In the genomic region with DNA sequence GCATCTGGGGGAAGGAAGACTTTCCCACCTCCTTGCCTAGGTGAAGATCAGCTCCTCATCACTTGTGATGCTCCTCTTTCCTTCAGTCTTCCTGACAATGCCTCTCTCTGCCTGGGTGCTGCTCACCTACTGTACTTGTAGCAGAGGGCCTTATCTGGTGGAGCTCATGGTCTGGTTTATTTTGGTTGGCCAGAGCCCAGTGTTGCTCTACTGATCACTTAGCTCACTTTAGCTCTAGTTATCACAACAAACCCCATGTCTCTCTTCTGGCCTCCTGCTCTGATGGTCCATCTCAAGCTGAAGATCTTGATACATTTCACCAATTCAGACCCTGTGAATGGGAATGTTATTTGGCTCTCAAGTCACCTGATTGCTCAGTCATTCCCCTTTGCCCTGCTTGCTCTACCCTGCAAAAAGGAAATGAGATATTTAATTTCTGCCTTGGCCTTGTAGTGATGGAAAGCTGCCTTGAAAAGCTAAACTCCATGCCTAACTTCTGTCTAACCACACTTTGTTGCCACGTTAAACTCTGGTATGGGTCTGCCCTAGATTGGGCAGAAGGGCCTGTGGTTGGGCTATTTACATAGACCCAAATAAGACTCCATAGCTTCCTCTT, we compare ENCODE assay signal across 16 cellular contexts. TPM values are rescaled to one million over a fixed set of nuclear protein-coding genes. Genes with fewer than 3 reads are reported as not detected.
DNase-seq lines count a peak whose midpoint lies in the region; ATAC-seq and TF ChIP-seq lines count a peak whose summit lies in the region.
"Had no signal": no experiment of that assay in that cellular context is flagged by ENCODE, and none has a peak within 500 bp of the region (broad histone marks: within the 10 kb centered on the region; RNA-seq: fewer than 3 reads in every experiment).

No MANE protein-coding gene starts in this region.

- H3K27ac ChIP-seq in Peyer's patch (peak overlapping the region; percentile 38 to 77 (median 54)), esophagus muscularis mucosa (replicated peaks in 1 of 4) (peak overlapping the region; percentile 78 to 85 (median 80)), mucosa of rectum (ENCODE audit: low read depth in 2 of 2, low read length in 2 of 2) (peak overlapping the region; percentile 46 to 71), thoracic aorta (peak overlapping the region; percentile 90 to 91)
- H3K27ac ChIP-seq: epithelial cell of prostate had no signal

- no peaks in the 10 kb centered on the region for H3K27me3 ChIP-seq in Peyer's patch
- H3K27me3 ChIP-seq in esophagus muscularis mucosa = no peaks in the 10 kb centered on the region
- no peaks in the 10 kb centered on the region for H3K27me3 ChIP-seq in mucosa of rectum (ENCODE audit: control insufficient read depth in 2 of 2, insufficient read depth in 2 of 2, low read length in 2 of 2)
- H3K27me3 ChIP-seq in thoracic aorta (replicated peaks; ENCODE audit: insufficient read depth) = no peaks in the 10 kb centered on the region

- WGBS in esophagus muscularis mucosa = 71% methylated on average over 1 of the region's 1 CpG

- TF ChIP-seq EP300 in esophagus muscularis mucosa (IDR thresholded peaks at IDR 0.05) = no peak

- ATAC-seq in thoracic aorta (ENCODE audit: insufficient number of reproducible peaks, low FRiP score, low read depth) (no peak), HG03039 (IDR thresholded peaks at IDR 0.05; ENCODE audit: unreplicated experiment) (no peak)
- ATAC-seq: activated CD8-positive, alpha-beta T cell treated with anti-CD3 and anti-CD28 coated beads, Interleukin-2, amount 10 ng/mL, durations not matched to agents 7 days and 5 days; HCT116 had no signal

- H3K4me3 ChIP-seq in Peyer's patch = no peak overlapping the region
- no peak overlapping the region for H3K4me3 ChIP-seq in esophagus muscularis mucosa
- no peak overlapping the region for H3K4me3 ChIP-seq in mucosa of rectum (ENCODE audit: low read length in 2 of 2)
- H3K4me3 ChIP-seq in thoracic aorta = no peak overlapping the region

- TF ChIP-seq POLR2A in Peyer's patch (IDR thresholded peaks at IDR 0.05) = no peak
- TF ChIP-seq POLR2A in esophagus muscularis mucosa (IDR thresholded peaks at IDR 0.05; ENCODE audit: low read depth) = no peak

- H3K9me3 ChIP-seq in Peyer's patch (no peaks in the 10 kb centered on the region), esophagus muscularis mucosa (no peaks in the 10 kb centered on the region), mucosa of rectum (ENCODE audit: control insufficient read depth in 2 of 2, low read length in 2 of 2) (no peaks in the 10 kb centered on the region), thoracic aorta (no peaks in the 10 kb centered on the region)
- H3K9me3 ChIP-seq: Caco-2 had no signal

- no peak overlapping the region for H3K9ac ChIP-seq in mucosa of rectum (ENCODE audit: low read depth in 1 of 2, low read length in 2 of 2)

- no peak for DNase-seq in Peyer's patch
- no peak for DNase-seq in esophagus muscularis mucosa (ENCODE audit: extremely low spot score)
- DNase-seq in thoracic aorta (ENCODE audit: low spot score) = no peak
- DNase-seq in SW 1271 (lab: John Stamatoyannopoulos, UW) = no peak
- no peak for DNase-seq in stimulated activated CD4-positive, alpha-beta T cell treated with anti-CD3 and anti-CD28 coated beads, Interleukin-2, amount 100 ng/mL, for 48 hours
- no peak for DNase-seq in activated T-cell treated with anti-CD3 and anti-CD28 coated beads, Interleukin-2, amount 50 U/mL, for 48 hours
- DNase-seq: activated CD8-positive, alpha-beta T cell treated with anti-CD3 and anti-CD28 coated beads, Interleukin-2, amount 10 ng/mL, durations not matched to agents 7 days and 5 days; amniotic stem cell; Caco-2; cortex of kidney; hypothalamus; nephron progenitor cell had no signal

- H3K36me3 ChIP-seq in Peyer's patch = no peaks in the 10 kb centered on the region
- no peaks in the 10 kb centered on the region for H3K36me3 ChIP-seq in esophagus muscularis mucosa
- no peaks in the 10 kb centered on the region for H3K36me3 ChIP-seq in mucosa of rectum (ENCODE audit: control insufficient read depth in 2 of 2, insufficient read depth in 2 of 2, low read length in 2 of 2)
- no peaks in the 10 kb centered on the region for H3K36me3 ChIP-seq in thoracic aorta

- intact Hi-C loops in esophagus muscularis mucosa (cut with DNase I) = loop anchor here (5.0 kb wide), 1 partner anchor 56 kb away; no protein-coding TSS in a partner anchor

- H3K4me1 ChIP-seq in Peyer's patch = peaks cover 0 to 9% (median 0%) of the 10 kb centered on the region in 4 donors
- peaks cover 0 to 52% (median 32%) of the 10 kb centered on the region in 4 donors for H3K4me1 ChIP-seq in esophagus muscularis mucosa
- H3K4me1 ChIP-seq in mucosa of rectum (ENCODE audit: control insufficient read depth in 2 of 2, insufficient read depth in 2 of 2, low read length in 2 of 2) = peaks cover 4 to 9% of the 10 kb centered on the region in 2 donors
- H3K4me1 ChIP-seq in thoracic aorta (ENCODE audit: control insufficient read depth in 1 of 2, low read depth in 2 of 2) = peaks cover 0 to 23% of the 10 kb centered on the region in 2 donors

- TF ChIP-seq CTCF in Peyer's patch (IDR thresholded peaks at IDR 0.05) (no peak), esophagus muscularis mucosa (IDR thresholded peaks at IDR 0.05) (no peak), thoracic aorta (IDR thresholded peaks at IDR 0.05) (no peak)

RNA-seq across cellular contexts. Expression of a gene that starts 30.3 kb away (rescaled TPM):
- total RNA-seq in Peyer's patch (100 to 1,000 TPM in 1 of 4 donors, 10 to 100 TPM in 3; 62.7 to 129 (median 87.7) TPM), esophagus muscularis mucosa (1 to 10 TPM; 4.0 to 6.1 (median 4.9) TPM), thoracic aorta (1 to 10 TPM; 4.5 to 5.4 TPM)
- total RNA-seq: activated CD8-positive, alpha-beta T cell treated with anti-CD3 and anti-CD28 coated beads, Interleukin-2, amount 10 ng/mL, durations not matched to agents 7 days and 5 days had no signal

RNA-seq across cellular contexts. Expression of a gene that starts 52.3 kb away (rescaled TPM):
- total RNA-seq in Peyer's patch (not detected), esophagus muscularis mucosa (not detected), thoracic aorta (not detected)
- total RNA-seq: activated CD8-positive, alpha-beta T cell treated with anti-CD3 and anti-CD28 coated beads, Interleukin-2, amount 10 ng/mL, durations not matched to agents 7 days and 5 days; Caco-2 had no signal

Comparison
In these comparisons a context has a peak if more than half of its experiments do, and no peak if none do; other contexts are left out.
1. RNA of a gene that starts 30.3 kb away (total RNA-seq): 62.7 to 129 TPM in Peyer's patch; 4.5 to 5.4 TPM in thoracic aorta and 4.0 to 6.1 TPM in esophagus muscularis mucosa; every median in the first group is over 4 times any median in the second.
2. Peak in every context shown above with its lines, with median percentiles within 50 percentile points of each other: H3K27ac ChIP-seq.